ENCODE assay signal across 2 cellular contexts in genomic region chr12:9920451-9920850, GRCh38.
TF ChIP-seq lines count a peak whose summit lies in the region.

No MANE protein-coding gene starts in this region.

TF ChIP-seq in GM12878, 131 proteins besides CTCF, POLR2A, EP300 and RAD21:
- 0 out of 2 replicates have a peak, but pooled peaks have one; percentile 19 for TF ChIP-seq YY1 (IDR thresholded peaks at IDR 0.05; ENCODE audit: low read depth, low read length)
- no peak for TF ChIP-seq NFXL1 (IDR thresholded peaks at IDR 0.05; ENCODE audit: borderline replicate concordance)
- no peak for TF ChIP-seq HDGF (IDR thresholded peaks at IDR 0.05)
- no peak for TF ChIP-seq KDM1A (IDR thresholded peaks at IDR 0.05; ENCODE audit: borderline replicate concordance)
- no peak for TF ChIP-seq SMARCA5 (IDR thresholded peaks at IDR 0.05)
- no peak for TF ChIP-seq LARP7 (IDR thresholded peaks at IDR 0.05)

TF ChIP-seq in K562, 482 proteins besides CTCF, POLR2A, EP300 and RAD21:
- no peak for TF ChIP-seq OTX1 (CRISPR knock-in tag; IDR thresholded peaks at IDR 0.05)
- no peak for TF ChIP-seq HIVEP1 (CRISPR knock-in tag; IDR thresholded peaks at IDR 0.05)
- no peak for TF ChIP-seq MTA1 (IDR thresholded peaks at IDR 0.05; ENCODE audit: borderline replicate concordance)
- TF ChIP-seq ELF2 (CRISPR knock-in tag; IDR thresholded peaks at IDR 0.05), result no peak
- no peak for TF ChIP-seq BRF1 (IDR thresholded peaks at IDR 0.05; ENCODE audit: borderline replicate concordance, extremely low read depth, insufficient read length)
- TF ChIP-seq ZSCAN29 (IDR thresholded peaks at IDR 0.05), result no peak
- no peak for TF ChIP-seq ZNF41 (CRISPR knock-in tag; conservative IDR thresholded peaks at IDR 0.05)
- no peak for TF ChIP-seq THAP12 (CRISPR knock-in tag; IDR thresholded peaks at IDR 0.05)
- no peak for TF ChIP-seq FOS (IDR thresholded peaks at IDR 0.05; ENCODE audit: extremely low read depth, insufficient read length)
- TF ChIP-seq, protein P1, sequence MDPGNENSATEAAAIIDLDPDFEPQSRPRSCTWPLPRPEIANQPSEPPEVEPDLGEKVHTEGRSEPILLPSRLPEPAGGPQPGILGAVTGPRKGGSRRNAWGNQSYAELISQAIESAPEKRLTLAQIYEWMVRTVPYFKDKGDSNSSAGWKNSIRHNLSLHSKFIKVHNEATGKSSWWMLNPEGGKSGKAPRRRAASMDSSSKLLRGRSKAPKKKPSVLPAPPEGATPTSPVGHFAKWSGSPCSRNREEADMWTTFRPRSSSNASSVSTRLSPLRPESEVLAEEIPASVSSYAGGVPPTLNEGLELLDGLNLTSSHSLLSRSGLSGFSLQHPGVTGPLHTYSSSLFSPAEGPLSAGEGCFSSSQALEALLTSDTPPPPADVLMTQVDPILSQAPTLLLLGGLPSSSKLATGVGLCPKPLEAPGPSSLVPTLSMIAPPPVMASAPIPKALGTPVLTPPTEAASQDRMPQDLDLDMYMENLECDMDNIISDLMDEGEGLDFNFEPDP (CRISPR knock-in tag; IDR thresholded peaks at IDR 0.05), result no peak
- TF ChIP-seq CTBP1 (IDR thresholded peaks at IDR 0.05; ENCODE audit: borderline replicate concordance), result no peak
- TF ChIP-seq ZFX (CRISPR knock-in tag; IDR thresholded peaks at IDR 0.05), result no peak
- no peak for TF ChIP-seq RNF219 (CRISPR knock-in tag; IDR thresholded peaks at IDR 0.05)
- no peak for TF ChIP-seq ZC3H4 (CRISPR knock-in tag; IDR thresholded peaks at IDR 0.05; ENCODE audit: borderline replicate concordance)
- no peak for TF ChIP-seq NRF1 (conservative IDR thresholded peaks at IDR 0.05 in 1 of 2, IDR thresholded peaks at IDR 0.05 in 1 of 2)
- TF ChIP-seq SRF (CRISPR knock-in tag; IDR thresholded peaks at IDR 0.05), result no peak
- TF ChIP-seq EHMT2 (IDR thresholded peaks at IDR 0.05), result no peak
- no peak for TF ChIP-seq PHB (CRISPR knock-in tag; IDR thresholded peaks at IDR 0.05)
- TF ChIP-seq CAMTA2 (CRISPR knock-in tag; conservative IDR thresholded peaks at IDR 0.05), result no peak
TF ChIP-seq in K562: peak in this region for 0.
